In genomic region chr10:13099666-13100348, GRCh38 we compare ENCODE assay signal across 8 cellular contexts. TPM values are rescaled to one million over a fixed set of nuclear protein-coding genes. Genes with fewer than 3 reads are reported as not detected.
DNase-seq lines count a peak whose midpoint lies in the region; ATAC-seq and TF ChIP-seq lines count a peak whose summit lies in the region.

Gene OPTN, plus strand, starts transcription at chr10:13100163. Its CDS starts 8,960 bp downstream, at chr10:13109123.

- in situ Hi-C loops in G401 (cut with HindIII; ENCODE audit: low sequenced_read_pairs) (no loop called here), transverse colon (cut with MboI; ENCODE audit: low pct_ligation_motif_present in 1 of 4, low pct_unique_long_range_greater_than_20kb in 1 of 4, low sequenced_read_pairs in 3 of 4) (loop anchor here in 1 of 4 donors (25.0 kb wide), 1 partner anchor 838 kb away; no protein-coding TSS in a partner anchor)

- H3K4me3 ChIP-seq in SU-DHL-6 (ENCODE audit: insufficient read depth, low read length, poor library complexity, severe bottlenecking) (peak within 1 kb of the TSS; percentile 57), cardiac muscle cell (peak within 1 kb of the TSS; percentile 70), trophoblast cell (ENCODE audit: low read depth, low read length) (peak within 1 kb of the TSS; percentile 80), transverse colon (peak within 1 kb of the TSS; percentile 50 to 95 (median 78))

- peak within 1 kb of the TSS; percentile 62 for H2AK5ac ChIP-seq in trophoblast cell (ENCODE audit: low read length)

- H4K91ac ChIP-seq in trophoblast cell (ENCODE audit: low read depth, low read length), result peak within 1 kb of the TSS; percentile 83

- H3K14ac ChIP-seq in trophoblast cell (ENCODE audit: low read length), result peak within 1 kb of the TSS; percentile 86

- peak within 1 kb of the TSS; percentile 77 for H3K4ac ChIP-seq in trophoblast cell (ENCODE audit: low read depth, low read length)

- no peaks in the 10 kb centered on the region for H3K27me3 ChIP-seq in SU-DHL-6 (ENCODE audit: low read length)
- no peaks in the 10 kb centered on the region for H3K27me3 ChIP-seq in cardiac muscle cell
- no peaks in the 10 kb centered on the region for H3K27me3 ChIP-seq in trophoblast cell (ENCODE audit: insufficient read depth, low read length)
- H3K27me3 ChIP-seq in transverse colon, result no peaks in the 10 kb centered on the region

- peaks cover 10% of the 10 kb centered on the region for H3K79me1 ChIP-seq in trophoblast cell (ENCODE audit: low read length)

- H3K9ac ChIP-seq in SU-DHL-6 (ENCODE audit: low read length) (peak within 1 kb of the TSS; percentile 54), trophoblast cell (ENCODE audit: low read length) (peak within 1 kb of the TSS; percentile 60)

- no peak for TF ChIP-seq EP300 in transverse colon (IDR thresholded peaks at IDR 0.05; ENCODE audit: low read depth)

- WGBS in trophoblast cell (ENCODE audit: extremely low coverage, insufficient coverage, insufficient read length), result no CpG with 5 or more reads among the region's 54 CpGs
- 0 to 1% methylated on average over 5 to 48 of the region's 54 CpGs for WGBS in transverse colon (ENCODE audit: low coverage in 1 of 2), 2 donors

- no peak within 1 kb of the TSS for H3K23ac ChIP-seq in trophoblast cell (ENCODE audit: low read length)

- no peaks in the 10 kb centered on the region for H3K79me2 ChIP-seq in SU-DHL-6 (ENCODE audit: insufficient read depth, low read length)
- H3K79me2 ChIP-seq in trophoblast cell (ENCODE audit: control insufficient read depth, insufficient read depth, low read length, poor library complexity), result peaks cover 6% of the 10 kb centered on the region

- H3K27ac ChIP-seq in SU-DHL-6 (ENCODE audit: low read depth, low read length) (no peak within 1 kb of the TSS), cardiac muscle cell (no peak within 1 kb of the TSS), trophoblast cell (ENCODE audit: low read depth, low read length) (peak within 1 kb of the TSS; percentile 45), transverse colon (peak within 1 kb of the TSS; percentile 91 to 99 (median 93))

- ATAC-seq in GM21825 (IDR thresholded peaks at IDR 0.05; ENCODE audit: unreplicated experiment), result peak; percentile 67

- peak within 1 kb of the TSS; percentile 97 for H2AFZ ChIP-seq in SU-DHL-6 (ENCODE audit: low read depth, low read length, severe bottlenecking)
- H2AFZ ChIP-seq in trophoblast cell (ENCODE audit: insufficient read depth, low read length, poor library complexity), result peak within 1 kb of the TSS; percentile 62

- H4K8ac ChIP-seq in trophoblast cell (ENCODE audit: low read depth, low read length), result peak within 1 kb of the TSS; percentile 79

- peak within 1 kb of the TSS; percentile 78 for H3K4me2 ChIP-seq in SU-DHL-6 (ENCODE audit: low read depth, low read length, poor library complexity, severe bottlenecking)
- H3K4me2 ChIP-seq in trophoblast cell (ENCODE audit: low read length), result peak within 1 kb of the TSS; percentile 83

- H2BK120ac ChIP-seq in trophoblast cell (ENCODE audit: insufficient read depth, low read length, poor library complexity), result peak within 1 kb of the TSS; percentile 61

- H2BK5ac ChIP-seq in trophoblast cell (ENCODE audit: low read depth, low read length, poor library complexity), result peak within 1 kb of the TSS; percentile 57

- TF ChIP-seq POLR2A in transverse colon (IDR thresholded peaks at IDR 0.05), result peak; percentile 80

- TF ChIP-seq CTCF in SU-DHL-6 (IDR thresholded peaks at IDR 0.05; ENCODE audit: insufficient read depth, low read length, poor library complexity, severe bottlenecking) (peak; percentile 37), cardiac muscle cell (IDR thresholded peaks at IDR 0.05; ENCODE audit: low read depth, low read length) (peak; percentile 73), transverse colon (IDR thresholded peaks at IDR 0.05) (peak; percentile 43 to 63 (median 58))

- H4K20me1 ChIP-seq in SU-DHL-6 (ENCODE audit: low read depth, low read length), result no peaks in the 10 kb centered on the region

- no peaks in the 10 kb centered on the region for H3K36me3 ChIP-seq in SU-DHL-6 (ENCODE audit: low read length)
- H3K36me3 ChIP-seq in cardiac muscle cell, result no peaks in the 10 kb centered on the region
- peaks cover 2% of the 10 kb centered on the region in 2 experiments for H3K36me3 ChIP-seq in trophoblast cell (ENCODE audit: control insufficient read depth in 1 of 2, insufficient read depth in 2 of 2, low read length in 2 of 2)
- no peaks in the 10 kb centered on the region for H3K36me3 ChIP-seq in transverse colon

- peak within 1 kb of the TSS; percentile 74 for H2BK12ac ChIP-seq in trophoblast cell (ENCODE audit: low read length)

- H3K9me3 ChIP-seq in SU-DHL-6 (ENCODE audit: insufficient read depth, low read length), result no peaks in the 10 kb centered on the region
- no peaks in the 10 kb centered on the region for H3K9me3 ChIP-seq in cardiac muscle cell (ENCODE audit: low read depth)
- H3K9me3 ChIP-seq in trophoblast cell (ENCODE audit: insufficient read depth, low read depth, low read length), result no peaks in the 10 kb centered on the region
- no peaks in the 10 kb centered on the region for H3K9me3 ChIP-seq in transverse colon

- peak; percentile 86 for DNase-seq in G401 (ENCODE audit: low spot score)
- DNase-seq in LHCN-M2 (ENCODE audit: low read depth), result peak; percentile 76
- DNase-seq in activated naive CD8-positive, alpha-beta T cell treated with anti-CD3 and anti-CD28 coated beads, Interleukin-2, amount 50 U/mL, for 16 hours (ENCODE audit: low read depth, low spot score), result peak; percentile 40
- peak; percentile 81 to 84 for DNase-seq in cardiac muscle cell (ENCODE audit: low read depth in 1 of 2, low spot score in 1 of 2)
- DNase-seq in trophoblast cell, result peak; percentile 66 to 84
- peak; percentile 84 for DNase-seq in transverse colon

- intact Hi-C loops in transverse colon (cut with DNase I; ENCODE audit: low total_unique reads), result loop anchor here (5.0 kb wide), 1 partner anchor 1903 kb away; no protein-coding TSS in a partner anchor

- H3K4me1 ChIP-seq in cardiac muscle cell (ENCODE audit: low read depth) (no peaks in the 10 kb centered on the region), trophoblast cell (ENCODE audit: control insufficient read depth in 1 of 2, insufficient read depth in 2 of 2, low read length in 2 of 2) (peaks cover 0 to 5% of the 10 kb centered on the region in 2 experiments), transverse colon (peaks cover 3 to 30% (median 16%) of the 10 kb centered on the region in 4 donors)

- peak within 1 kb of the TSS; percentile 83 for H3K18ac ChIP-seq in trophoblast cell (ENCODE audit: low read length)

- H4K12ac ChIP-seq in trophoblast cell (ENCODE audit: low read depth, low read length), result peak within 1 kb of the TSS; percentile 80

- peaks cover 3% of the 10 kb centered on the region; the same call in 1 of the 2 replicates for H3F3A ChIP-seq in SU-DHL-6 (ENCODE audit: insufficient read depth)

- no peaks in the 10 kb centered on the region for H3K9me2 ChIP-seq in SU-DHL-6 (replicated peaks; ENCODE audit: insufficient read depth, low read length)

RNA-seq across cellular contexts. Expression of gene OPTN, which starts in this region (rescaled TPM):
- 20.7 and 27.3 TPM in 2 replicates for total RNA-seq in G401 (2014; rRNA removed; shearing (Covaris generic))
- total RNA-seq in LHCN-M2 (2014; rRNA removed) (41.9 and 45.1 TPM in 2 replicates), cardiac muscle cell (9.8 and 12.4 TPM in 2 replicates), transverse colon (10 to 100 TPM; 39.2 to 74.8 (median 66.3) TPM)
- polyA plus RNA-seq in LHCN-M2 (2012), result 133 TPM
- polyA plus RNA-seq in cardiac muscle cell, result 16.8 and 21.3 TPM in 2 replicates
- polyA plus RNA-seq in trophoblast cell (2013), result 28.7 and 29.8 TPM in 2 replicates

Comparison
In these comparisons a context has a peak if more than half of its experiments do, and no peak if none do; other contexts are left out.
1. H3K27ac ChIP-seq: peak in trophoblast cell (single experiment) and transverse colon (4 of 4); none in SU-DHL-6 (single experiment) and cardiac muscle cell (single experiment).
2. Peak in every context shown above with its lines, with median percentiles within 50 percentile points of each other: DNase-seq, H3K4me3 ChIP-seq and CTCF ChIP-seq.